1 cellular context compared by ENCODE assay signal in the genomic region with DNA sequence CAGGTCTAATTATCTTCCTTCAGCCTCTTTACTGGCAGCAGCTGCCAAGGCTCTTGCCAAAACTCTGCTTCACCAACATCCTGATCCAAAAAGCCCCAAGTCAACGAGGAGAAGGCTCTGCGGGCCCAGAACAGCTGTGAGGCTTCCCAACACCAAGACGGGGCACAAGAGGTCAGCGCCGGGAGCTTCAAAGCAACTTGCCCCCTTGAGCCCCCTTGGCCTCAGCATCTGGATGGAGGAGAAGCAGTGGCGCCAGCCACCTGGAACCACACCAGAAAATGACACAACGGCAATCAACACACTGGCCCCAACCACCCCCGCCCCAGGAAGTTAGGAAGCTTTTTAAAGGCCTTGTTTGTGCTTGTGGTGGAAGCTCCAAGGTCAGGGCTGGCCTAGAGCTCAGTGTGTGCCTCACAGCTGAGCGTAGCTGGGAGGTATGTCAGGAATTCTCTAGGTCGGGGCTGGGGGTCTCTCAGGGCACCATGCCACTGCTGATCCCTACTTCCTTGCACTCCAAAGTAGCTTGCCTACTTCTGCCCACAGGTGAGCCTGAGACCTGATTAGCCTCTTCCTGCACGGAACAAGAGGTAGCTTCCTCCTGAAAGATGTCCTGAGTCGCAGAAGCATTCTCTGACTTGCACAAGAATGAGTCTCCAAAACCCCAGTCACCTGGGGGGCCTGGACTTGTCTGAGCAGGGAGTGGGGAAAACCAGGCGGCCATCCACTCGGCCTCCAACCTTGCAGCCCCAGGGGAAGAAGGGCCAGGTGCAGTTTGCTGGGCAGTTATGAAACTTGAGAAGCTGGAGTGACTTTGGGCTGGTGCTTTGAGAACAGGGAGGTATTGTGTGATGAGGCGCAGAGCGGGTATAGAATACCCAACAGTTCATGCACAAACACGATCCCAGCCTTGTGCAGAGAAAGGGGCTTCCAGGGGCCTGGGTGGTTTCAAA.
TF ChIP-seq lines count a peak whose summit lies in the region.

No MANE protein-coding gene starts in this region.

TF ChIP-seq in HepG2, 621 proteins besides CTCF, POLR2A, EP300 and RAD21 (continued from another document and continues in another):
- no peak for TF ChIP-seq SMAD9 (CRISPR knock-in tag; IDR thresholded peaks at IDR 0.05)
- no peak for TF ChIP-seq ZNF101 (CRISPR knock-in tag; IDR thresholded peaks at IDR 0.05; ENCODE audit: borderline replicate concordance, low read depth)
- TF ChIP-seq, protein P1, sequence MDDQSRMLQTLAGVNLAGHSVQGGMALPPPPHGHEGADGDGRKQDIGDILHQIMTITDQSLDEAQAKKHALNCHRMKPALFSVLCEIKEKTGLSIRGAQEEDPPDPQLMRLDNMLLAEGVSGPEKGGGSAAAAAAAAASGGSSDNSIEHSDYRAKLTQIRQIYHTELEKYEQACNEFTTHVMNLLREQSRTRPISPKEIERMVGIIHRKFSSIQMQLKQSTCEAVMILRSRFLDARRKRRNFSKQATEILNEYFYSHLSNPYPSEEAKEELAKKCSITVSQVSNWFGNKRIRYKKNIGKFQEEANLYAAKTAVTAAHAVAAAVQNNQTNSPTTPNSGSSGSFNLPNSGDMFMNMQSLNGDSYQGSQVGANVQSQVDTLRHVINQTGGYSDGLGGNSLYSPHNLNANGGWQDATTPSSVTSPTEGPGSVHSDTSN (CRISPR knock-in tag; IDR thresholded peaks at IDR 0.05; ENCODE audit: borderline replicate concordance) = no peak
- no peak for TF ChIP-seq NFE2 (CRISPR knock-in tag; IDR thresholded peaks at IDR 0.05)
- TF ChIP-seq ADNP (CRISPR knock-in tag; IDR thresholded peaks at IDR 0.05) = no peak
- no peak for TF ChIP-seq ZIK1 (CRISPR knock-in tag; IDR thresholded peaks at IDR 0.05; ENCODE audit: borderline replicate concordance, low read depth)
- no peak for TF ChIP-seq ZNF143 (CRISPR knock-in tag; IDR thresholded peaks at IDR 0.05)
- no peak for TF ChIP-seq JARID2 (CRISPR knock-in tag; IDR thresholded peaks at IDR 0.05; ENCODE audit: insufficient replicate concordance)
- TF ChIP-seq ZKSCAN1 (IDR thresholded peaks at IDR 0.05; ENCODE audit: low read length) = no peak
- TF ChIP-seq NR1H2 (CRISPR knock-in tag; IDR thresholded peaks at IDR 0.05; ENCODE audit: borderline replicate concordance, low read depth) = no peak
- TF ChIP-seq ZSCAN9 (CRISPR knock-in tag; IDR thresholded peaks at IDR 0.05; ENCODE audit: borderline replicate concordance) = no peak
- no peak for TF ChIP-seq ZNF775 (CRISPR knock-in tag; IDR thresholded peaks at IDR 0.05; ENCODE audit: borderline replicate concordance)
- peak; percentile 50 for TF ChIP-seq FOXA3 (CRISPR knock-in tag; IDR thresholded peaks at IDR 0.05)
- TF ChIP-seq ZNF619 (CRISPR knock-in tag; IDR thresholded peaks at IDR 0.05) = no peak
- no peak for TF ChIP-seq CBX1 (IDR thresholded peaks at IDR 0.05; ENCODE audit: low read depth)
- peak; percentile 45; the same call in 1 of the 2 replicates for TF ChIP-seq ATF7-NPFF (CRISPR knock-in tag; IDR thresholded peaks at IDR 0.05; ENCODE audit: low read depth)
- TF ChIP-seq ZNF576 (CRISPR knock-in tag; IDR thresholded peaks at IDR 0.05) = no peak
- no peak for TF ChIP-seq MATR3 (CRISPR knock-in tag; IDR thresholded peaks at IDR 0.05)
- TF ChIP-seq E2F1 (CRISPR knock-in tag; IDR thresholded peaks at IDR 0.05) = no peak
- TF ChIP-seq, protein P2, sequence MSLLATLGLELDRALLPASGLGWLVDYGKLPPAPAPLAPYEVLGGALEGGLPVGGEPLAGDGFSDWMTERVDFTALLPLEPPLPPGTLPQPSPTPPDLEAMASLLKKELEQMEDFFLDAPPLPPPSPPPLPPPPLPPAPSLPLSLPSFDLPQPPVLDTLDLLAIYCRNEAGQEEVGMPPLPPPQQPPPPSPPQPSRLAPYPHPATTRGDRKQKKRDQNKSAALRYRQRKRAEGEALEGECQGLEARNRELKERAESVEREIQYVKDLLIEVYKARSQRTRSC (CRISPR knock-in tag; IDR thresholded peaks at IDR 0.05; ENCODE audit: low read depth) = no peak
- TF ChIP-seq CEBPG (CRISPR knock-in tag; IDR thresholded peaks at IDR 0.05) = 0 out of 2 replicates have a peak, but pooled peaks have one; percentile 5
- TF ChIP-seq MIER3 (CRISPR knock-in tag; IDR thresholded peaks at IDR 0.05; ENCODE audit: borderline replicate concordance) = no peak
- no peak; the same call in 1 of the 2 replicates for TF ChIP-seq ZC3H4 (CRISPR knock-in tag; IDR thresholded peaks at IDR 0.05; ENCODE audit: borderline replicate concordance)
- peak; percentile 72 for TF ChIP-seq ESRRA (CRISPR knock-in tag; IDR thresholded peaks at IDR 0.05; ENCODE audit: low read depth)
- TF ChIP-seq ZNF333 (CRISPR knock-in tag; IDR thresholded peaks at IDR 0.05; ENCODE audit: borderline replicate concordance) = no peak
- TF ChIP-seq SP5 (CRISPR knock-in tag; IDR thresholded peaks at IDR 0.05; ENCODE audit: borderline replicate concordance, low read depth) = peak; percentile 32; the same call in 1 of the 2 replicates
- TF ChIP-seq CHD4 (IDR thresholded peaks at IDR 0.05; ENCODE audit: borderline replicate concordance, low read length) = no peak
- TF ChIP-seq ZNF598 (CRISPR knock-in tag; IDR thresholded peaks at IDR 0.05; ENCODE audit: borderline replicate concordance) = 0 out of 2 replicates have a peak, but pooled peaks have one; percentile 21
- TF ChIP-seq ZNF556 (CRISPR knock-in tag; IDR thresholded peaks at IDR 0.05; ENCODE audit: borderline replicate concordance) = no peak
- no peak for TF ChIP-seq ZNF713 (CRISPR knock-in tag; IDR thresholded peaks at IDR 0.05)
- no peak for TF ChIP-seq NFKB2 (CRISPR knock-in tag; IDR thresholded peaks at IDR 0.05; ENCODE audit: borderline replicate concordance)
- TF ChIP-seq, protein P3, sequence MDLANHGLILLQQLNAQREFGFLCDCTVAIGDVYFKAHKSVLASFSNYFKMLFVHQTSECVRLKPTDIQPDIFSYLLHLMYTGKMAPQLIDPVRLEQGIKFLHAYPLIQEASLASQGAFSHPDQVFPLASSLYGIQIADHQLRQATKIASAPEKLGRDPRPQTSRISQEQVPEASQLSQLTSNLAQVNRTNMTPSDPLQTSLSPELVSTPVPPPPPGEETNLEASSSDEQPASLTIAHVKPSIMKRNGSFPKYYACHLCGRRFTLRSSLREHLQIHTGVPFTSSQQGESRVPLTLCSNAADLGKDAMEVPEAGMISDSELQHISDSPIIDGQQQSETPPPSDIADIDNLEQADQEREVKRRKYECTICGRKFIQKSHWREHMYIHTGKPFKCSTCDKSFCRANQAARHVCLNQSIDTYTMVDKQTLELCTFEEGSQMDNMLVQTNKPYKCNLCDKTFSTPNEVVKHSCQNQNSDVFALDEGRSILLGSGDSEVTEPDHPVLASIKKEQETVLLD (CRISPR knock-in tag; IDR thresholded peaks at IDR 0.05; ENCODE audit: low read depth) = no peak
- 0 out of 2 replicates have a peak, but pooled peaks have one; percentile 43 for TF ChIP-seq ZNF768 (CRISPR knock-in tag; IDR thresholded peaks at IDR 0.05)
- no peak; the same call in 1 of the 2 replicates for TF ChIP-seq MYC (CRISPR knock-in tag; IDR thresholded peaks at IDR 0.05; ENCODE audit: borderline replicate concordance)
- TF ChIP-seq, protein P4, sequence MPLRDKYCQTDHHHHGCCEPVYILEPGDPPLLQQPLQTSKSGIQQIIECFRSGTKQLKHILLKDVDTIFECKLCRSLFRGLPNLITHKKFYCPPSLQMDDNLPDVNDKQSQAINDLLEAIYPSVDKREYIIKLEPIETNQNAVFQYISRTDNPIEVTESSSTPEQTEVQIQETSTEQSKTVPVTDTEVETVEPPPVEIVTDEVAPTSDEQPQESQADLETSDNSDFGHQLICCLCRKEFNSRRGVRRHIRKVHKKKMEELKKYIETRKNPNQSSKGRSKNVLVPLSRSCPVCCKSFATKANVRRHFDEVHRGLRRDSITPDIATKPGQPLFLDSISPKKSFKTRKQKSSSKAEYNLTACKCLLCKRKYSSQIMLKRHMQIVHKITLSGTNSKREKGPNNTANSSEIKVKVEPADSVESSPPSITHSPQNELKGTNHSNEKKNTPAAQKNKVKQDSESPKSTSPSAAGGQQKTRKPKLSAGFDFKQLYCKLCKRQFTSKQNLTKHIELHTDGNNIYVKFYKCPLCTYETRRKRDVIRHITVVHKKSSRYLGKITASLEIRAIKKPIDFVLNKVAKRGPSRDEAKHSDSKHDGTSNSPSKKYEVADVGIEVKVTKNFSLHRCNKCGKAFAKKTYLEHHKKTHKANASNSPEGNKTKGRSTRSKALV (CRISPR knock-in tag; IDR thresholded peaks at IDR 0.05) = no peak
- TF ChIP-seq, protein P5, sequence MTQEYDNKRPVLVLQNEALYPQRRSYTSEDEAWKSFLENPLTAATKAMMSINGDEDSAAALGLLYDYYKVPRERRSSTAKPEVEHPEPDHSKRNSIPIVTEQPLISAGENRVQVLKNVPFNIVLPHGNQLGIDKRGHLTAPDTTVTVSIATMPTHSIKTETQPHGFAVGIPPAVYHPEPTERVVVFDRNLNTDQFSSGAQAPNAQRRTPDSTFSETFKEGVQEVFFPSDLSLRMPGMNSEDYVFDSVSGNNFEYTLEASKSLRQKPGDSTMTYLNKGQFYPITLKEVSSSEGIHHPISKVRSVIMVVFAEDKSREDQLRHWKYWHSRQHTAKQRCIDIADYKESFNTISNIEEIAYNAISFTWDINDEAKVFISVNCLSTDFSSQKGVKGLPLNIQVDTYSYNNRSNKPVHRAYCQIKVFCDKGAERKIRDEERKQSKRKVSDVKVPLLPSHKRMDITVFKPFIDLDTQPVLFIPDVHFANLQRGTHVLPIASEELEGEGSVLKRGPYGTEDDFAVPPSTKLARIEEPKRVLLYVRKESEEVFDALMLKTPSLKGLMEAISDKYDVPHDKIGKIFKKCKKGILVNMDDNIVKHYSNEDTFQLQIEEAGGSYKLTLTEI (CRISPR knock-in tag; conservative IDR thresholded peaks at IDR 0.05) = no peak
- no peak for TF ChIP-seq SMARCC2 (IDR thresholded peaks at IDR 0.05)
- TF ChIP-seq MXI1 (IDR thresholded peaks at IDR 0.05; ENCODE audit: borderline replicate concordance, low read depth, low read length) = peak; percentile 32; the same call in 1 of the 3 replicates
- no peak for TF ChIP-seq ZNF878 (CRISPR knock-in tag; IDR thresholded peaks at IDR 0.05)
- TF ChIP-seq EED (CRISPR knock-in tag; IDR thresholded peaks at IDR 0.05) = no peak
- no peak for TF ChIP-seq MAFG (CRISPR knock-in tag; IDR thresholded peaks at IDR 0.05)
- no peak for TF ChIP-seq CENPT (CRISPR knock-in tag; IDR thresholded peaks at IDR 0.05; ENCODE audit: low read depth)
- TF ChIP-seq U2AF1 (optimal IDR thresholded peaks at IDR 0.05; ENCODE audit: low read depth, low read length) = no peak
- no peak for TF ChIP-seq SRSF9 (IDR thresholded peaks at IDR 0.05; ENCODE audit: borderline replicate concordance, insufficient read depth, low read depth, low read length, poor library complexity, severe bottlenecking)
- TF ChIP-seq ZFP36L2 (CRISPR knock-in tag; IDR thresholded peaks at IDR 0.05) = no peak
- TF ChIP-seq ZNF343 (CRISPR knock-in tag; IDR thresholded peaks at IDR 0.05) = no peak
